Comparison of ENCODE assay signal across 2 cellular contexts in the genomic region with DNA sequence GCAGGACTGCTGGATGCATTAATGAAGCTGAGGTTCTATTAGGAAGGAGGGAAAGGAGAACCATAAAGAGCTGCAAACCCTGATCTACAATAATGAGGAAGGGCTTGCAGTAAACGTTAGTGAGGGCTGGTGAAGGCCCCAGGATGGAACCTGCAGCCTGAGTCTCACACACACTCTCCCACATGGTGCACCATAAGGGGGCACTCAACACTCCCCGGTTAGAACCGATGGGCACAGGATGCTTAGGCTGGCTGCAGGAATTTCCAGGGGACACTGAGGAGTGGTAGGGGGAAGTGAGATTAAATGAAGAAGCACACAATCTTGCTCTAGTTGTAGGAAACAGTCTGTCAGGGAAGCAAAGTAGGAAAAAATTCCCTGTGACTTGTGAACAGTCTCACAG.
TF ChIP-seq lines count a peak whose summit lies in the region.

No MANE protein-coding gene starts in this region.

TF ChIP-seq in GM23338, 12 proteins besides CTCF, POLR2A, EP300 and RAD21:
- TF ChIP-seq EZH2 (IDR thresholded peaks at IDR 0.05; ENCODE audit: low read depth, unreplicated experiment) (no peak), JUNB (IDR thresholded peaks at IDR 0.05; ENCODE audit: unreplicated experiment) (no peak), ZNF331 (CRISPR knock-in tag; IDR thresholded peaks at IDR 0.05; ENCODE audit: low read depth) (no peak), CREB1 (CRISPR knock-in tag; IDR thresholded peaks at IDR 0.05; ENCODE audit: low read depth) (no peak)

TF ChIP-seq in IMR-90, 13 proteins besides CTCF, POLR2A, EP300 and RAD21:
- TF ChIP-seq, protein P1, sequence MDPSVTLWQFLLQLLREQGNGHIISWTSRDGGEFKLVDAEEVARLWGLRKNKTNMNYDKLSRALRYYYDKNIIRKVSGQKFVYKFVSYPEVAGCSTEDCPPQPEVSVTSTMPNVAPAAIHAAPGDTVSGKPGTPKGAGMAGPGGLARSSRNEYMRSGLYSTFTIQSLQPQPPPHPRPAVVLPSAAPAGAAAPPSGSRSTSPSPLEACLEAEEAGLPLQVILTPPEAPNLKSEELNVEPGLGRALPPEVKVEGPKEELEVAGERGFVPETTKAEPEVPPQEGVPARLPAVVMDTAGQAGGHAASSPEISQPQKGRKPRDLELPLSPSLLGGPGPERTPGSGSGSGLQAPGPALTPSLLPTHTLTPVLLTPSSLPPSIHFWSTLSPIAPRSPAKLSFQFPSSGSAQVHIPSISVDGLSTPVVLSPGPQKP (IDR thresholded peaks at IDR 0.05; ENCODE audit: borderline replicate concordance, low read depth, low read length) = no peak
- TF ChIP-seq NFE2L2 (IDR thresholded peaks at IDR 0.05; ENCODE audit: low read depth, low read length) (no peak), MAFK (IDR thresholded peaks at IDR 0.05; ENCODE audit: low read depth, low read length) (no peak), CHD1 (IDR thresholded peaks at IDR 0.05; ENCODE audit: low read depth, low read length) (no peak)
